ENCODE assay signal across 8 cellular contexts in genomic region chr17:28327031-28327607, GRCh38. TPM values are rescaled to one million over a fixed set of nuclear protein-coding genes. Genes with fewer than 3 reads are reported as not detected.
DNase-seq lines count a peak whose midpoint lies in the region; ATAC-seq and TF ChIP-seq lines count a peak whose summit lies in the region.
"Had no signal": no experiment of that assay in that cellular context is flagged by ENCODE, and none has a peak within 500 bp of the region (broad histone marks: within the 10 kb centered on the region; RNA-seq: fewer than 3 reads in every experiment).

No MANE protein-coding gene starts in this region.

- no peaks in the 10 kb centered on the region for H3K9me3 ChIP-seq in right atrium auricular region
- H3K9me3 ChIP-seq in heart right ventricle, result no peaks in the 10 kb centered on the region
- no peaks in the 10 kb centered on the region for H3K9me3 ChIP-seq in esophagus squamous epithelium
- H3K9me3 ChIP-seq: BLaER1 treated with 17β-estradiol and CSF1 and Interleukin-3, amounts not matched to agents 10 nM and 100 nM had no signal

- H3K27me3 ChIP-seq in right atrium auricular region (no peaks in the 10 kb centered on the region), heart right ventricle (no peaks in the 10 kb centered on the region), esophagus squamous epithelium (no peaks in the 10 kb centered on the region)
- H3K27me3 ChIP-seq: BLaER1 treated with 17β-estradiol and CSF1 and Interleukin-3, amounts not matched to agents 10 nM and 100 nM had no signal

- TF ChIP-seq POLR2A in esophagus squamous epithelium (IDR thresholded peaks at IDR 0.05), result no peak

- H3K27ac ChIP-seq in right atrium auricular region (no peak overlapping the region), heart right ventricle (no peak overlapping the region), esophagus squamous epithelium (no peak overlapping the region)
- H3K27ac ChIP-seq: BLaER1 treated with 17β-estradiol and CSF1 and Interleukin-3, amounts not matched to agents 10 nM and 100 nM had no signal

- H3K4me1 Mint-ChIP-seq in type B pancreatic cell (ENCODE audit: unreplicated experiment), result peaks cover 33% of the 10 kb centered on the region
- H3K4me1 Mint-ChIP-seq: T-helper 17 cell had no signal

- no peak overlapping the region for H3K4me3 Mint-ChIP-seq in type B pancreatic cell
- H3K4me3 Mint-ChIP-seq: dendritic cell treated with granulocyte-macrophage colony-stimulating factor and Interleukin-4, amounts not matched to agents 40 ng/mL and 50 ng/mL, for 4 days; mesothelial cell of epicardium; T-helper 17 cell had no signal

- TF ChIP-seq CTCF in right atrium auricular region (IDR thresholded peaks at IDR 0.05) (no peak), heart right ventricle (IDR thresholded peaks at IDR 0.05) (no peak), type B pancreatic cell (conservative IDR thresholded peaks at IDR 0.05) (no peak), esophagus squamous epithelium (IDR thresholded peaks at IDR 0.05) (no peak)

- H3K36me3 Mint-ChIP-seq in type B pancreatic cell, result peaks cover 24% of the 10 kb centered on the region

- no peaks in the 10 kb centered on the region for H3K4me1 ChIP-seq in right atrium auricular region
- H3K4me1 ChIP-seq in heart right ventricle, result peaks cover 0 to 11% (median 0%) of the 10 kb centered on the region in 9 donors
- peaks cover 0 to 19% (median 0%) of the 10 kb centered on the region in 3 donors for H3K4me1 ChIP-seq in esophagus squamous epithelium

- H3K36me3 ChIP-seq in right atrium auricular region (peaks cover 46% of the 10 kb centered on the region), heart right ventricle (peaks cover 0 to 63% (median 32%) of the 10 kb centered on the region in 9 donors), esophagus squamous epithelium (peaks cover 5 to 58% (median 12%) of the 10 kb centered on the region in 3 donors)

- DNase-seq in right atrium auricular region (ENCODE audit: low spot score) (peak; percentile 18), heart right ventricle (no peak), type B pancreatic cell (ENCODE audit: extremely low spot score, unreplicated experiment) (peak; percentile 47), esophagus squamous epithelium (lab: John Stamatoyannopoulos, UW) (no peak)
- DNase-seq: T-helper 17 cell had no signal

- H3K27ac Mint-ChIP-seq in type B pancreatic cell, result no peak overlapping the region
- H3K27ac Mint-ChIP-seq: dendritic cell treated with granulocyte-macrophage colony-stimulating factor and Interleukin-4, amounts not matched to agents 40 ng/mL and 50 ng/mL, for 4 days; T-helper 17 cell had no signal

- intact Hi-C loops in heart right ventricle (cut with DNase I) (no loop called here), esophagus squamous epithelium (cut with DNase I) (no loop called here)

- no peaks in the 10 kb centered on the region for H3K9me3 Mint-ChIP-seq in type B pancreatic cell
- H3K9me3 Mint-ChIP-seq: dendritic cell treated with granulocyte-macrophage colony-stimulating factor and Interleukin-4, amounts not matched to agents 40 ng/mL and 50 ng/mL, for 4 days; mesothelial cell of epicardium had no signal

- ATAC-seq in heart right ventricle, result no peak
- ATAC-seq: T-helper 17 cell had no signal

- H3K27me3 Mint-ChIP-seq in type B pancreatic cell, result no peaks in the 10 kb centered on the region
- H3K27me3 Mint-ChIP-seq: dendritic cell treated with granulocyte-macrophage colony-stimulating factor and Interleukin-4, amounts not matched to agents 40 ng/mL and 50 ng/mL, for 4 days; T-helper 17 cell had no signal

- WGBS in heart right ventricle, 2 donors, result 93 to 95% methylated on average over 9 of the region's 9 CpGs
- WGBS in esophagus squamous epithelium, 2 donors, result 65 to 80% methylated on average over 8 to 9 of the region's 9 CpGs

- no peak overlapping the region for H3K4me3 ChIP-seq in right atrium auricular region
- H3K4me3 ChIP-seq in heart right ventricle, result no peak overlapping the region
- no peak overlapping the region for H3K4me3 ChIP-seq in esophagus squamous epithelium
- H3K4me3 ChIP-seq: BLaER1 treated with 17β-estradiol and CSF1 and Interleukin-3, amounts not matched to agents 10 nM and 100 nM had no signal

RNA-seq across cellular contexts. Expression of gene TMEM97, which starts 8.1 kb away (rescaled TPM):
- total RNA-seq in right atrium auricular region (1 to 10 TPM; 3.2 to 3.4 TPM), heart right ventricle (1 to 10 TPM; 2.3 to 4.4 (median 3.2) TPM), type B pancreatic cell (ENCODE audit: low replicate concordance) (43.0 and 99.9 TPM in 2 replicates), esophagus squamous epithelium (10 to 100 TPM in 3 of 4 donors, 1 to 10 TPM in 1; 6.8 to 16.4 (median 13.0) TPM)
- 1 to 10 TPM; 1.6 to 5.2 TPM for polyA plus RNA-seq in heart right ventricle

RNA-seq across cellular contexts. Expression of gene IFT20, which starts 8.2 kb away (rescaled TPM):
- total RNA-seq in right atrium auricular region, result 10 to 100 TPM; 15.6 to 19.6 TPM
- total RNA-seq in heart right ventricle, result 10 to 100 TPM in 7 of 10 donors, 1 to 10 TPM in 3; 8.5 to 15.4 (median 10.8) TPM
- polyA plus RNA-seq in heart right ventricle, result 10 to 100 TPM; 16.8 to 38.2 TPM
- 43.6 and 55.2 TPM in 2 replicates for total RNA-seq in type B pancreatic cell (ENCODE audit: low replicate concordance)
- 10 to 100 TPM in 3 of 4 donors, 1 to 10 TPM in 1; 8.5 to 31.5 (median 17.1) TPM for total RNA-seq in esophagus squamous epithelium

RNA-seq across cellular contexts. Expression of gene TNFAIP1, which starts 8.4 kb away (rescaled TPM):
- 10 to 100 TPM; 28.1 to 47.6 TPM for total RNA-seq in right atrium auricular region
- total RNA-seq in heart right ventricle, result 10 to 100 TPM; 33.0 to 87.6 (median 45.8) TPM
- polyA plus RNA-seq in heart right ventricle, result 10 to 100 TPM; 15.1 to 33.8 TPM
- 37.8 and 55.6 TPM in 2 replicates for total RNA-seq in type B pancreatic cell (ENCODE audit: low replicate concordance)
- total RNA-seq in esophagus squamous epithelium, result 10 to 100 TPM; 24.6 to 38.5 (median 30.4) TPM

RNA-seq across cellular contexts. Expression of gene POLDIP2, which starts 30.2 kb away (rescaled TPM):
- total RNA-seq in right atrium auricular region, result 100 to 1,000 TPM in 1 of 2 donors, 10 to 100 TPM in 1; 98.9 to 108 TPM
- total RNA-seq in heart right ventricle, result 100 to 1,000 TPM; 144 to 176 (median 160) TPM
- polyA plus RNA-seq in heart right ventricle, result 100 to 1,000 TPM in 1 of 2 donors, 10 to 100 TPM in 1; 66.4 to 149 TPM
- 79.3 and 90.8 TPM in 2 replicates for total RNA-seq in type B pancreatic cell (ENCODE audit: low replicate concordance)
- 100 to 1,000 TPM in 1 of 4 donors, 10 to 100 TPM in 3; 66.8 to 102 (median 90.9) TPM for total RNA-seq in esophagus squamous epithelium

RNA-seq across cellular contexts. Expression of gene SEBOX, which starts 37.9 kb away (rescaled TPM):
- total RNA-seq in right atrium auricular region (not detected), heart right ventricle (not detected), type B pancreatic cell (ENCODE audit: low replicate concordance) (not detected in 2 replicates), esophagus squamous epithelium (not detected)
- polyA plus RNA-seq in heart right ventricle, result not detected
- total RNA-seq: mesothelial cell of epicardium, T-helper 17 cell had no signal

Comparison
In these comparisons a context has a peak if more than half of its experiments do, and no peak if none do; other contexts are left out.
1. DNase-seq: peak in right atrium auricular region (single experiment) and type B pancreatic cell (single experiment); none in heart right ventricle (0 of 2) and esophagus squamous epithelium (single experiment).